Comparison of ENCODE assay signal across 1 cellular context in genomic region chr19:21092107-21092506, GRCh38.
TF ChIP-seq lines count a peak whose summit lies in the region.

No MANE protein-coding gene starts in this region.

TF ChIP-seq in IMR-90, 13 proteins besides CTCF, POLR2A, EP300 and RAD21:
- TF ChIP-seq CEBPB (IDR thresholded peaks at IDR 0.05; ENCODE audit: low read depth, low read length) (no peak), MAZ (IDR thresholded peaks at IDR 0.05; ENCODE audit: borderline replicate concordance, low read depth, low read length) (peak; percentile 90), CHD1 (IDR thresholded peaks at IDR 0.05; ENCODE audit: low read depth, low read length) (no peak)
